ENCODE assay signal across 8 cellular contexts in the genomic region with DNA sequence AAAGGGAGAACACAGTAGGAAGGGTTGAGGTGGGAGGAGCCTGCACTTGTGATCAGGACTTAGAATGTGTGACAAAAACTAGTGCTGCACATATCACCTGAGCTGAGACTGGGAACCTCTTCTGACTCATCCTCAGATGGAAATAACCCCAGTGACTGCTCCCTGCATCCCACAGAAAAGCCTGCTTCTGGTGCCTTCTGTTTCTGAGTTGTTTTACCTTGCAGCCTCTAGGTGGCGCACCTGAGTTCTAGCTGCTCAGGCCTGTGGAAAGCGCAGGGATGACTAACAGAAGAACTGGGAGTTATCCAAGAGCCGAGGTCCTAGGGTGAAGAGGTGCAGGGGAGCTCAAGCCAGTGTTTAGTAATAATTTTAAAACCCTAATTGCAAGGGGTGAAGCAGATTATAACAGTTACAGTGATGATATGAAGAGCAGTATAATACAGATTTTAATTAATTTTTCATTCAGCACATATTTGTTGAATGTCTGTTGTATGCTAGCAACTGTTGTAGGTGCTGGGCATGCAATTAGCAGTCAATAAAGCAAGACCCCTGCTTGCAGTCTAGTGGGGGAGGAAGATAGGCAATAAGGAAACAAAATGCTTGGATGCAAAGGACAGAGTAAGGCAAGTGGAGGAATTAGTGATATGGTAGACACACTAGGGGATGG.
A peak's percentile ranks its signal among the peaks of the same experiment; 100 is the strongest.
DNase-seq lines count a peak whose midpoint lies in the region; ATAC-seq and TF ChIP-seq lines count a peak whose summit lies in the region.

No MANE protein-coding gene starts in this region.

- H3K9me3 ChIP-seq in heart right ventricle (no peaks in the 10 kb centered on the region), psoas muscle (no peaks in the 10 kb centered on the region)

- H3K4me3 Mint-ChIP-seq in activated naive CD8-positive, alpha-beta T cell treated with anti-CD3 and anti-CD28 coated beads for 36 hours: no peak overlapping the region

- ATAC-seq in heart right ventricle: peak; percentile 28 to 79 (median 54)
- ATAC-seq in psoas muscle: peak; percentile 72 to 90 (median 88)
- no peak for ATAC-seq in HG03432 (IDR thresholded peaks at IDR 0.05; ENCODE audit: unreplicated experiment)
- ATAC-seq in GM19452 (IDR thresholded peaks at IDR 0.05; ENCODE audit: unreplicated experiment): no peak

- DNase-seq in ELR (ENCODE audit: low read depth): peak; percentile 78
- peak; percentile 65 for DNase-seq in HuH-7.5 (ENCODE audit: low spot score)
- DNase-seq in OCI-M1 (lab: John Stamatoyannopoulos, UW): peak; percentile 64
- peak; percentile 41 for DNase-seq in activated naive CD8-positive, alpha-beta T cell treated with anti-CD3 and anti-CD28 coated beads for 36 hours
- peak; percentile 41 to 50 for DNase-seq in heart right ventricle
- peak; percentile 65 to 74 for DNase-seq in psoas muscle

- H3K27me3 Mint-ChIP-seq in activated naive CD8-positive, alpha-beta T cell treated with anti-CD3 and anti-CD28 coated beads for 36 hours: peaks cover 13% of the 10 kb centered on the region

- H3K36me3 ChIP-seq in heart right ventricle (no peaks in the 10 kb centered on the region), psoas muscle (ENCODE audit: insufficient read depth in 1 of 2, low read depth in 1 of 2) (no peaks in the 10 kb centered on the region)

- H3K27ac ChIP-seq in heart right ventricle (no peak overlapping the region), psoas muscle (no peak overlapping the region)

- H3K4me1 Mint-ChIP-seq in activated naive CD8-positive, alpha-beta T cell treated with anti-CD3 and anti-CD28 coated beads for 36 hours: peaks cover 2% of the 10 kb centered on the region

- intact Hi-C loops in heart right ventricle (cut with DNase I) (loop anchor here (5.0 to 10.0 kb wide), 9 partner anchors 150 to 1700 kb away; a partner anchor contains a TSS), psoas muscle (cut with DNase I) (loop anchor here (5.0 to 10.0 kb wide), 4 partner anchors 168 to 1700 kb away; no protein-coding TSS in a partner anchor)

- TF ChIP-seq CTCF in heart right ventricle (IDR thresholded peaks at IDR 0.05): peak; percentile 58 to 92 (median 86)
- TF ChIP-seq CTCF in psoas muscle (IDR thresholded peaks at IDR 0.05): peak; percentile 79

- H3K27ac Mint-ChIP-seq in activated naive CD8-positive, alpha-beta T cell treated with anti-CD3 and anti-CD28 coated beads for 36 hours: no peak overlapping the region

- H3K27me3 ChIP-seq in heart right ventricle (peaks cover 0 to 8% (median 0%) of the 10 kb centered on the region in 7 donors), psoas muscle (ENCODE audit: insufficient read depth in 3 of 3, low read length in 2 of 3) (no peaks in the 10 kb centered on the region)

- H3K4me3 ChIP-seq in heart right ventricle (no peak overlapping the region), psoas muscle (no peak overlapping the region)

- H3K36me3 Mint-ChIP-seq in activated naive CD8-positive, alpha-beta T cell treated with anti-CD3 and anti-CD28 coated beads for 36 hours: no peaks in the 10 kb centered on the region

- H3K4me1 ChIP-seq in heart right ventricle: peaks cover 0 to 24% (median 0%) of the 10 kb centered on the region in 9 donors
- no peaks in the 10 kb centered on the region for H3K4me1 ChIP-seq in psoas muscle

- no peaks in the 10 kb centered on the region for H3K9me3 Mint-ChIP-seq in activated naive CD8-positive, alpha-beta T cell treated with anti-CD3 and anti-CD28 coated beads for 36 hours

- WGBS in heart right ventricle, 2 donors: 7 to 11% methylated on average over 3 of the region's 3 CpGs
- 7 to 17% (median 10%) methylated on average over 3 of the region's 3 CpGs for WGBS in psoas muscle, 3 donors

Comparison
In these comparisons a context has a peak if more than half of its experiments do, and no peak if none do; other contexts are left out.
1. ATAC-seq: peak in heart right ventricle (8 of 8) and psoas muscle (4 of 4); none in HG03432 (single experiment) and GM19452 (single experiment).
2. Peak in every context shown above with its lines, with median percentiles within 50 percentile points of each other: DNase-seq.